8 cellular contexts compared by ENCODE assay signal in genomic region chr6:163180874-163181541, GRCh38.
A peak's percentile ranks its signal among the peaks of the same experiment; 100 is the strongest.
DNase-seq lines count a peak whose midpoint lies in the region; ATAC-seq and TF ChIP-seq lines count a peak whose summit lies in the region.

No MANE protein-coding gene starts in this region.

- DNase-seq in AG09319 (ENCODE audit: extremely low read depth, low read depth) (peak; percentile 1), WTC11 (ENCODE audit: low spot score) (peak; percentile 77), heart right ventricle (peak; percentile 82 to 83), putamen (ENCODE audit: low spot score) (peak; percentile 96), NCI-H1092 treated with DMSO at 0.1 percent for 48 hours (lab: John Stamatoyannopoulos, UW) (no peak)

- POLR2A ChIA-PET in WTC11 (lab: Charles Lee), result no interaction called here

- no peaks in the 10 kb centered on the region for H3K9me3 Mint-ChIP-seq in WTC11

- no peaks in the 10 kb centered on the region for H3K27me3 ChIP-seq in heart right ventricle

- no peak overlapping the region for H3K4me3 Mint-ChIP-seq in WTC11

- H3K9me3 ChIP-seq in heart right ventricle, result no peaks in the 10 kb centered on the region

- 37 to 38% methylated on average over 17 of the region's 17 CpGs for WGBS in heart right ventricle, 2 donors

- H3K27ac Mint-ChIP-seq in WTC11, result no peak overlapping the region

- TF ChIP-seq CTCF in AG09319 (IDR thresholded peaks at IDR 0.05; ENCODE audit: low read depth, low read length), result peak; percentile 40
- TF ChIP-seq CTCF in WTC11 (IDR thresholded peaks at IDR 0.05), result 0 out of 2 replicates have a peak, but pooled peaks have one; percentile 21
- peak; percentile 74 to 96 (median 91) for TF ChIP-seq CTCF in heart right ventricle (IDR thresholded peaks at IDR 0.05)

- H3K36me3 ChIP-seq in heart right ventricle, result no peaks in the 10 kb centered on the region

- H3K4me1 Mint-ChIP-seq in WTC11, result peaks cover 32% of the 10 kb centered on the region

- CTCF ChIA-PET in WTC11 (lab: Charles Lee), result interaction anchor here (1.4 kb wide), 1 partner anchor 158 kb away, joined by 4 read pairs; no protein-coding TSS in a partner anchor

- intact Hi-C loops in heart right ventricle (cut with DNase I), result loop anchor here in 9 of 10 donors (1.0 to 10.0 kb wide), 19 partner anchors 134 to 1744 kb away; partner anchors contain the start of gene QKI (in 1 of the 9)

- peaks cover 4 to 36% (median 23%) of the 10 kb centered on the region in 9 donors for H3K4me1 ChIP-seq in heart right ventricle

- peak overlapping the region in 5 of 10 donors; percentile 2 to 31 (median 26) for H3K4me3 ChIP-seq in heart right ventricle

- no peaks in the 10 kb centered on the region for H3K36me3 Mint-ChIP-seq in WTC11

- peak; percentile 49 for ATAC-seq in HG02798 (IDR thresholded peaks at IDR 0.05; ENCODE audit: poor library complexity, unreplicated experiment)
- peak; percentile 96 for ATAC-seq in WTC11
- ATAC-seq in heart right ventricle, result peak; percentile 94 to 97 (median 96)
- no peak for ATAC-seq in HG02642 (IDR thresholded peaks at IDR 0.05; ENCODE audit: poor library complexity, unreplicated experiment)
- ATAC-seq in HG03039 (IDR thresholded peaks at IDR 0.05; ENCODE audit: unreplicated experiment), result no peak

- H3K27ac ChIP-seq in heart right ventricle, result peak overlapping the region in 6 of 10 donors; percentile 5 to 33 (median 25)

- H3K27me3 Mint-ChIP-seq in WTC11 (ENCODE audit: low read depth), result no peaks in the 10 kb centered on the region

TF ChIP-seq in WTC11, 78 proteins besides CTCF, POLR2A, EP300 and RAD21 (continues in another document):
- no peak for TF ChIP-seq ZSCAN18 (CRISPR knock-in tag; IDR thresholded peaks at IDR 0.05)
- no peak for TF ChIP-seq RELA (CRISPR knock-in tag; IDR thresholded peaks at IDR 0.05; ENCODE audit: borderline replicate concordance)
- no peak for TF ChIP-seq TCF7 (CRISPR knock-in tag; IDR thresholded peaks at IDR 0.05; ENCODE audit: low read depth)
- TF ChIP-seq AR (CRISPR knock-in tag; IDR thresholded peaks at IDR 0.05), result no peak
- TF ChIP-seq JUN (CRISPR knock-in tag; IDR thresholded peaks at IDR 0.05), result no peak
- peak; percentile 100 for TF ChIP-seq GABPB1 (CRISPR knock-in tag; IDR thresholded peaks at IDR 0.05)
- no peak for TF ChIP-seq ZNF121 (CRISPR knock-in tag; IDR thresholded peaks at IDR 0.05)
- TF ChIP-seq FOXP1 (CRISPR knock-in tag; IDR thresholded peaks at IDR 0.05; ENCODE audit: borderline replicate concordance), result no peak
- TF ChIP-seq SMAD4 (CRISPR knock-in tag; IDR thresholded peaks at IDR 0.05), result no peak
- TF ChIP-seq IRF2 (CRISPR knock-in tag; IDR thresholded peaks at IDR 0.05; ENCODE audit: borderline replicate concordance, low read depth), result no peak
- TF ChIP-seq MYBL2 (CRISPR knock-in tag; IDR thresholded peaks at IDR 0.05), result no peak
- TF ChIP-seq RORB (CRISPR knock-in tag; IDR thresholded peaks at IDR 0.05), result no peak
- TF ChIP-seq HMGA2 (CRISPR knock-in tag; IDR thresholded peaks at IDR 0.05), result no peak
- TF ChIP-seq PRRX2 (CRISPR knock-in tag; IDR thresholded peaks at IDR 0.05), result no peak
- TF ChIP-seq, protein P1, sequence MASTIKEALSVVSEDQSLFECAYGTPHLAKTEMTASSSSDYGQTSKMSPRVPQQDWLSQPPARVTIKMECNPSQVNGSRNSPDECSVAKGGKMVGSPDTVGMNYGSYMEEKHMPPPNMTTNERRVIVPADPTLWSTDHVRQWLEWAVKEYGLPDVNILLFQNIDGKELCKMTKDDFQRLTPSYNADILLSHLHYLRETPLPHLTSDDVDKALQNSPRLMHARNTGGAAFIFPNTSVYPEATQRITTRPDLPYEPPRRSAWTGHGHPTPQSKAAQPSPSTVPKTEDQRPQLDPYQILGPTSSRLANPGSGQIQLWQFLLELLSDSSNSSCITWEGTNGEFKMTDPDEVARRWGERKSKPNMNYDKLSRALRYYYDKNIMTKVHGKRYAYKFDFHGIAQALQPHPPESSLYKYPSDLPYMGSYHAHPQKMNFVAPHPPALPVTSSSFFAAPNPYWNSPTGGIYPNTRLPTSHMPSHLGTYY (CRISPR knock-in tag; IDR thresholded peaks at IDR 0.05), result no peak
- TF ChIP-seq SP1 (CRISPR knock-in tag; conservative IDR thresholded peaks at IDR 0.05), result 0 out of 2 replicates have a peak, but pooled peaks have one; percentile 11
- peak; percentile 31; the same call in 1 of the 2 replicates for TF ChIP-seq MAX (CRISPR knock-in tag; IDR thresholded peaks at IDR 0.05)
- no peak for TF ChIP-seq MXD4 (CRISPR knock-in tag; IDR thresholded peaks at IDR 0.05; ENCODE audit: borderline replicate concordance)
- TF ChIP-seq ETV6 (CRISPR knock-in tag; IDR thresholded peaks at IDR 0.05), result no peak
- no peak for TF ChIP-seq ZBTB21 (CRISPR knock-in tag; IDR thresholded peaks at IDR 0.05; ENCODE audit: borderline replicate concordance)
- no peak for TF ChIP-seq JAZF1 (CRISPR knock-in tag; IDR thresholded peaks at IDR 0.05)
- TF ChIP-seq ELF4 (CRISPR knock-in tag; IDR thresholded peaks at IDR 0.05; ENCODE audit: low read depth), result no peak
- TF ChIP-seq ATF3 (CRISPR knock-in tag; conservative IDR thresholded peaks at IDR 0.05), result 0 out of 2 replicates have a peak, but pooled peaks have one; percentile 34
- TF ChIP-seq NFYB (CRISPR knock-in tag; conservative IDR thresholded peaks at IDR 0.05; ENCODE audit: low read depth), result no peak
- TF ChIP-seq TEAD4 (CRISPR knock-in tag; IDR thresholded peaks at IDR 0.05), result no peak
- TF ChIP-seq TEAD1 (CRISPR knock-in tag; IDR thresholded peaks at IDR 0.05), result 0 out of 2 replicates have a peak, but pooled peaks have one; percentile 56

Comparison
In these comparisons a context has a peak if more than half of its experiments do, and no peak if none do; other contexts are left out.
1. CTCF ChIP-seq: peak in every context shown above with its lines; median percentile 91 in heart right ventricle; 40 in AG09319; 21 in WTC11.
2. ATAC-seq: peak in HG02798 (single experiment), WTC11 (single experiment) and heart right ventricle (8 of 8); none in HG02642 (single experiment) and HG03039 (single experiment).